In the genomic region with DNA sequence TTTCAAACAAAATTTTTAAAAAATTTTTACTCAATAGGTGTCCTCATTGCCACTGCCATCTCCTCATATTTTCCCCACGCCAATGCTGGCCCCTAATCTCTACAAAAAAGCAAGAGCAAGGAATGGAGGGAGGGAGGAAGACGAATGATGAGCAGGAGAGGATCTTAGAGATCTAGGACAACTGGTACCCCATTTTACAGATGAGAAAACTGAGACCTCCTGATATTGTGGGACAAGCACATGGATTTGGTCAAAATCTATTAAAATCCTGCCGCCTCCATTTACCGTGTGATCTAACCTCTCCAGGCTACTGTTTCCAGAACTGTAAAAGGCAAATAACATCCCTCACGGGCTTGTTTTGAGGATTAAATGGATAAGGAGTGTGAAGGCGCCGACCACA, we compare ENCODE assay signal across 1 cellular context.
TF ChIP-seq lines count a peak whose summit lies in the region.

No MANE protein-coding gene starts in this region.

TF ChIP-seq in K562, 482 proteins besides CTCF, POLR2A, EP300 and RAD21:
- peak; percentile 79 for TF ChIP-seq RBM25 (IDR thresholded peaks at IDR 0.05; ENCODE audit: low read depth, low read length, severe bottlenecking)
- TF ChIP-seq GTF2A2 (tag; IDR thresholded peaks at IDR 0.05), result no peak
TF ChIP-seq in K562: peak in this region for 1.
